8 cellular contexts compared by ENCODE assay signal in the genomic region with DNA sequence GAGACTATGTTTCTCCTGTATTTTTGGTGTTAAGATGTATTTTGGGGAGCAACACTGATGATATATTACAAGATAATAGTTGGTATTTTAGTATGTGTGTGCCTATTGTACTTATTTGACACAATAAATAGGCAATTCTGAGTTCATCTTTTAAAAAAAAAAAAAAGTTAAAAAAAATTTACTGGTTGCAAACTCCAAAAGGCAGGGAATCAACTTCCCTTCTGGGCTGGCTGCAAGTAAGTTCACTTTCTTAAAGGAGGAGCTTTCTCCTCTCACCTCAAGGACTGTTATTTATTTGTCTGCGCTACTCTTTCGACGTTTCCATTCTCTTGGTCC. TPM values are rescaled to one million over a fixed set of nuclear protein-coding genes. Genes with fewer than 3 reads are reported as not detected.
DNase-seq lines count a peak whose midpoint lies in the region; ATAC-seq and TF ChIP-seq lines count a peak whose summit lies in the region.

No MANE protein-coding gene starts in this region.

- H3K4me1 ChIP-seq in left ventricle myocardium inferior (peaks cover 58% of the 10 kb centered on the region), mucosa of stomach (ENCODE audit: control insufficient read depth, insufficient read depth, low read length) (peaks cover 11% of the 10 kb centered on the region), uterus (peaks cover 0 to 3% of the 10 kb centered on the region in 2 donors)

- DNase-seq in left ventricle myocardium inferior (no peak), cardiac septum (ENCODE audit: low spot score) (no peak), brain microvascular endothelial cell (no peak), uterus (no peak), NCI-H345 treated with DMSO at 0.1 percent for 48 hours (lab: John Stamatoyannopoulos, UW; ENCODE audit: unreplicated experiment) (no peak), NCI-H146 treated with DMSO at 0.1 percent for 48 hours (lab: John Stamatoyannopoulos, UW; ENCODE audit: unreplicated experiment) (no peak)

- no peak for ATAC-seq in HG03196 (IDR thresholded peaks at IDR 0.05; ENCODE audit: unreplicated experiment)

- H3K27me3 ChIP-seq in left ventricle myocardium inferior (ENCODE audit: low read depth) (no peaks in the 10 kb centered on the region), brain microvascular endothelial cell (replicated peaks) (no peaks in the 10 kb centered on the region), mucosa of stomach (ENCODE audit: control insufficient read depth, insufficient read depth, low read length) (no peaks in the 10 kb centered on the region), uterus (no peaks in the 10 kb centered on the region)

- H3K9ac ChIP-seq in mucosa of stomach (ENCODE audit: low read length), result peak overlapping the region; percentile 88

- intact Hi-C loops in left ventricle myocardium inferior (cut with micrococcal nuclease), result no loop called here
- intact Hi-C loops in cardiac septum (cut with DNase I), result loop anchor here (5.0 kb wide), 1 partner anchor 341 kb away; the partner anchor contains the start of gene C3orf70
- intact Hi-C loops in uterus (cut with DNase I; ENCODE audit: low total_unique reads), result no loop called here

- H3K4me3 ChIP-seq in left ventricle myocardium inferior (peak overlapping the region; percentile 81), brain microvascular endothelial cell (ENCODE audit: low read depth, low read length) (peak overlapping the region; percentile 84), mucosa of stomach (ENCODE audit: low read length) (no peak overlapping the region), uterus (peak overlapping the region; percentile 61 to 84)

- no peak for TF ChIP-seq CTCF in left ventricle myocardium inferior (IDR thresholded peaks at IDR 0.05; ENCODE audit: borderline replicate concordance)
- no peak for TF ChIP-seq CTCF in brain microvascular endothelial cell (IDR thresholded peaks at IDR 0.05; ENCODE audit: low read depth, low read length, missing control alignments)
- no peak for TF ChIP-seq CTCF in uterus (IDR thresholded peaks at IDR 0.05)

- peak overlapping the region; percentile 83 for H3K27ac ChIP-seq in left ventricle myocardium inferior (replicated peaks)
- H3K27ac ChIP-seq in brain microvascular endothelial cell, result no peak overlapping the region
- peak overlapping the region; percentile 41 to 50 for H3K27ac ChIP-seq in uterus

- no peak for TF ChIP-seq POLR2A in uterus (IDR thresholded peaks at IDR 0.05)

- in situ Hi-C loops in brain microvascular endothelial cell (cut with HindIII; ENCODE audit: low pct_ligation_motif_present, low sequenced_read_pairs), result no loop called here

- H3K9me3 ChIP-seq in left ventricle myocardium inferior (replicated peaks) (no peaks in the 10 kb centered on the region), mucosa of stomach (ENCODE audit: control insufficient read depth, low read length) (no peaks in the 10 kb centered on the region), uterus (no peaks in the 10 kb centered on the region)

- H3K36me3 ChIP-seq in left ventricle myocardium inferior (no peaks in the 10 kb centered on the region), brain microvascular endothelial cell (replicated peaks) (no peaks in the 10 kb centered on the region), mucosa of stomach (ENCODE audit: control insufficient read depth, insufficient read depth, low read length) (no peaks in the 10 kb centered on the region), uterus (no peaks in the 10 kb centered on the region)

RNA-seq across cellular contexts. Expression of gene VPS8, which starts 0.3 kb away (rescaled TPM):
- total RNA-seq in left ventricle myocardium inferior (83.9 TPM), cardiac septum (101 TPM), uterus (100 to 1,000 TPM in 3 of 4 donors, 10 to 100 TPM in 1; 76.5 to 281 (median 163) TPM)
